In the genomic region with DNA sequence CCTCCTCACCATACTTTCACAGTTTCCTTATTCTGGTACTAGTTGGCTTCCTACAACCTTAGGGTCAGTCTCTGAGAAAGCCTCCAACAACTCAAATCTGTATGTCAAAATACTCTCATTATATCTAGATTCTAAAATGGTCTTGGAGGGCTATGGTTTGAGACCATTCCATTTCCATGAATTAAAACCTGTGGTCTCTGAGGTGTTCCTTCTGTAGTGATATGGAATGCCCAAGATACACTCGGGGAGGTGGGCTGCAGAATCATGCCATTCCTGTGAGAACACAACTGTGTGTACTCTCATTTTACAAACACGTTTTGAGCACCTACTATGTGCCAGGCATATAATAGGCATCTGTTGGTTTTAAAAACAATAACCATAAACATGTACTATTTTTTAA, we compare ENCODE assay signal across 1 cellular context.
TF ChIP-seq lines count a peak whose summit lies in the region.

No MANE protein-coding gene starts in this region.

TF ChIP-seq in IMR-90, 13 proteins besides CTCF, POLR2A, EP300 and RAD21:
- TF ChIP-seq CEBPB (IDR thresholded peaks at IDR 0.05; ENCODE audit: low read depth, low read length): no peak
- TF ChIP-seq SMC3 (IDR thresholded peaks at IDR 0.05; ENCODE audit: low read depth, low read length): no peak
- TF ChIP-seq RCOR1 (IDR thresholded peaks at IDR 0.05; ENCODE audit: insufficient replicate concordance, low read length): no peak
- no peak for TF ChIP-seq CHD1 (IDR thresholded peaks at IDR 0.05; ENCODE audit: low read depth, low read length)
- TF ChIP-seq, protein P1, sequence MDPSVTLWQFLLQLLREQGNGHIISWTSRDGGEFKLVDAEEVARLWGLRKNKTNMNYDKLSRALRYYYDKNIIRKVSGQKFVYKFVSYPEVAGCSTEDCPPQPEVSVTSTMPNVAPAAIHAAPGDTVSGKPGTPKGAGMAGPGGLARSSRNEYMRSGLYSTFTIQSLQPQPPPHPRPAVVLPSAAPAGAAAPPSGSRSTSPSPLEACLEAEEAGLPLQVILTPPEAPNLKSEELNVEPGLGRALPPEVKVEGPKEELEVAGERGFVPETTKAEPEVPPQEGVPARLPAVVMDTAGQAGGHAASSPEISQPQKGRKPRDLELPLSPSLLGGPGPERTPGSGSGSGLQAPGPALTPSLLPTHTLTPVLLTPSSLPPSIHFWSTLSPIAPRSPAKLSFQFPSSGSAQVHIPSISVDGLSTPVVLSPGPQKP (IDR thresholded peaks at IDR 0.05; ENCODE audit: borderline replicate concordance, low read depth, low read length): no peak
- TF ChIP-seq MXI1 (IDR thresholded peaks at IDR 0.05; ENCODE audit: borderline replicate concordance, low read depth, low read length): no peak
- TF ChIP-seq, protein P2, sequence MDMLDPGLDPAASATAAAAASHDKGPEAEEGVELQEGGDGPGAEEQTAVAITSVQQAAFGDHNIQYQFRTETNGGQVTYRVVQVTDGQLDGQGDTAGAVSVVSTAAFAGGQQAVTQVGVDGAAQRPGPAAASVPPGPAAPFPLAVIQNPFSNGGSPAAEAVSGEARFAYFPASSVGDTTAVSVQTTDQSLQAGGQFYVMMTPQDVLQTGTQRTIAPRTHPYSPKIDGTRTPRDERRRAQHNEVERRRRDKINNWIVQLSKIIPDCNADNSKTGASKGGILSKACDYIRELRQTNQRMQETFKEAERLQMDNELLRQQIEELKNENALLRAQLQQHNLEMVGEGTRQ (IDR thresholded peaks at IDR 0.05; ENCODE audit: low read depth, low read length): no peak
- no peak for TF ChIP-seq MAZ (IDR thresholded peaks at IDR 0.05; ENCODE audit: borderline replicate concordance, low read depth, low read length)
- no peak for TF ChIP-seq FOS (IDR thresholded peaks at IDR 0.05; ENCODE audit: low read depth, low read length)
- no peak for TF ChIP-seq MAFK (IDR thresholded peaks at IDR 0.05; ENCODE audit: low read depth, low read length)
- no peak for TF ChIP-seq RFX5 (IDR thresholded peaks at IDR 0.05; ENCODE audit: low read depth, low read length)
- no peak for TF ChIP-seq NFE2L2 (IDR thresholded peaks at IDR 0.05; ENCODE audit: low read depth, low read length)
TF ChIP-seq in IMR-90: peak in this region for 0.
